ENCODE assay signal across 10 cellular contexts in genomic region chr2:89833116-89833779, GRCh38.
DNase-seq lines count a peak whose midpoint lies in the region; ATAC-seq and TF ChIP-seq lines count a peak whose summit lies in the region.
"Had no signal": no experiment of that assay in that cellular context is flagged by ENCODE, and none has a peak within 500 bp of the region (broad histone marks: within the 10 kb centered on the region; RNA-seq: fewer than 3 reads in every experiment).

No MANE protein-coding gene starts in this region.

- no peaks in the 10 kb centered on the region for H3K4me1 Mint-ChIP-seq in endothelial cell (ENCODE audit: unreplicated experiment)
- H3K4me1 Mint-ChIP-seq in endodermal cell: no peaks in the 10 kb centered on the region

- peaks cover 40% of the 10 kb centered on the region for H3K9me3 Mint-ChIP-seq in endothelial cell (ENCODE audit: unreplicated experiment)
- no peaks in the 10 kb centered on the region for H3K9me3 Mint-ChIP-seq in endodermal cell

- no peak overlapping the region for H2AFZ ChIP-seq in mammary epithelial cell (ENCODE audit: low read depth, low read length)

- BruUV-seq in mammary epithelial cell (replicated peaks; lab: Mats Ljungman, UMichigan): no TSS peak

- H3K27me3 Mint-ChIP-seq in endothelial cell (ENCODE audit: unreplicated experiment) (peaks cover 21% of the 10 kb centered on the region), endodermal cell (ENCODE audit: insufficient read depth) (peaks cover 2% of the 10 kb centered on the region)

- no peaks in the 10 kb centered on the region for H4K20me1 ChIP-seq in mammary epithelial cell (ENCODE audit: insufficient read depth, low read length)

- H3K4me2 ChIP-seq in mammary epithelial cell (ENCODE audit: insufficient read depth, low read depth, low read length): no peak overlapping the region

- H3K9me3 ChIP-seq in mammary epithelial cell (replicated peaks; ENCODE audit: insufficient read depth, low read length): no peaks in the 10 kb centered on the region
- peaks cover 23 to 32% of the 10 kb centered on the region in 2 donors for H3K9me3 ChIP-seq in breast epithelium
- H3K9me3 ChIP-seq in thoracic aorta: peaks cover 7% of the 10 kb centered on the region
- no peaks in the 10 kb centered on the region for H3K9me3 ChIP-seq in endodermal cell (ENCODE audit: control insufficient read depth, low read length)

- in situ Hi-C loops in mammary epithelial cell (cut with MboI; ENCODE audit: low sequenced_read_pairs in 2 of 2): no loop called here

- H3K4me3 Mint-ChIP-seq in endothelial cell (ENCODE audit: unreplicated experiment): peak overlapping the region; percentile 0
- no peak overlapping the region for H3K4me3 Mint-ChIP-seq in endodermal cell

- H3K4me1 ChIP-seq in mammary epithelial cell (ENCODE audit: insufficient read depth, low read length) (no peaks in the 10 kb centered on the region), breast epithelium (no peaks in the 10 kb centered on the region), thoracic aorta (ENCODE audit: control insufficient read depth in 1 of 2, low read depth in 2 of 2) (no peaks in the 10 kb centered on the region), endodermal cell (ENCODE audit: control insufficient read depth, insufficient read depth, low read length) (no peaks in the 10 kb centered on the region)
- H3K4me1 ChIP-seq: SJCRH30 had no signal

- no peaks in the 10 kb centered on the region for H3K79me2 ChIP-seq in mammary epithelial cell (ENCODE audit: insufficient read depth, low read length)

- H3K36me3 ChIP-seq in mammary epithelial cell (ENCODE audit: insufficient read depth, low read length): no peaks in the 10 kb centered on the region
- no peaks in the 10 kb centered on the region for H3K36me3 ChIP-seq in breast epithelium
- H3K36me3 ChIP-seq in thoracic aorta: no peaks in the 10 kb centered on the region
- no peaks in the 10 kb centered on the region for H3K36me3 ChIP-seq in endodermal cell (ENCODE audit: control insufficient read depth, insufficient read depth, low read length)
- H3K36me3 ChIP-seq: SJCRH30 had no signal

- no peak overlapping the region for H3K27ac ChIP-seq in mammary epithelial cell (ENCODE audit: insufficient read depth, low read depth, low read length)
- H3K27ac ChIP-seq in breast epithelium: no peak overlapping the region
- H3K27ac ChIP-seq in thoracic aorta: no peak overlapping the region
- no peak overlapping the region for H3K27ac ChIP-seq in endodermal cell (ENCODE audit: low read depth, low read length)
- H3K27ac ChIP-seq: SJCRH30 had no signal

- H3K36me3 Mint-ChIP-seq in endothelial cell (ENCODE audit: low read depth, unreplicated experiment): peaks cover 26% of the 10 kb centered on the region
- peaks cover 30% of the 10 kb centered on the region for H3K36me3 Mint-ChIP-seq in endodermal cell (ENCODE audit: low read depth)

- H3K9ac ChIP-seq in mammary epithelial cell (ENCODE audit: insufficient read depth, low read length): no peak overlapping the region
- H3K9ac ChIP-seq in endodermal cell (ENCODE audit: extremely low read depth, low read length, poor library complexity, severe bottlenecking): no peak overlapping the region

- DNase-seq in mammary epithelial cell (peak; percentile 39), breast epithelium (ENCODE audit: low spot score in 2 of 2) (no peak), endothelial cell (ENCODE audit: low spot score) (no peak), thoracic aorta (ENCODE audit: low spot score) (no peak), globus pallidus (ENCODE audit: low spot score) (no peak), endodermal cell (no peak)
- DNase-seq in effector CD8-positive, alpha-beta T cell (lab: John Stamatoyannopoulos, UW): no peak
- DNase-seq: activated T-cell treated with anti-CD3 and anti-CD28 coated beads, Interleukin-2, amount 50 U/mL, for 1 hour; SJCRH30 had no signal

- WGBS in mammary epithelial cell (ENCODE audit: low coverage, missing lambda C conversion rate): 56% methylated on average over 12 of the region's 12 CpGs
- 67 to 73% methylated on average over 12 of the region's 12 CpGs for WGBS in endodermal cell (ENCODE audit: insufficient coverage in 1 of 2, insufficient read length in 1 of 2), 2 experiments

- peak overlapping the region; percentile 0 for H3K27ac Mint-ChIP-seq in endothelial cell (ENCODE audit: unreplicated experiment)
- H3K27ac Mint-ChIP-seq in endodermal cell: no peak overlapping the region

- no peaks in the 10 kb centered on the region for H3K27me3 ChIP-seq in mammary epithelial cell (ENCODE audit: insufficient read depth, low read length)
- H3K27me3 ChIP-seq in breast epithelium: no peaks in the 10 kb centered on the region
- H3K27me3 ChIP-seq in thoracic aorta (replicated peaks; ENCODE audit: insufficient read depth): no peaks in the 10 kb centered on the region
- H3K27me3 ChIP-seq in endodermal cell (ENCODE audit: control insufficient read depth, insufficient read depth, low read length, poor library complexity, severe bottlenecking): no peaks in the 10 kb centered on the region
- H3K27me3 ChIP-seq: SJCRH30 had no signal

- CTCF ChIA-PET in mammary epithelial cell (lab: Charles Lee; ENCODE audit: low non-redundant PET): no interaction called here

- H3K4me3 ChIP-seq in mammary epithelial cell (replicated peaks in 1 of 3; ENCODE audit: insufficient read depth in 1 of 3, low read depth in 2 of 3, low read length in 3 of 3) (no peak overlapping the region), breast epithelium (no peak overlapping the region), thoracic aorta (no peak overlapping the region), endodermal cell (ENCODE audit: low read length) (no peak overlapping the region)
- H3K4me3 ChIP-seq: SJCRH30 had no signal

- TF ChIP-seq CTCF in mammary epithelial cell (conservative IDR thresholded peaks at IDR 0.05 in 1 of 2, IDR thresholded peaks at IDR 0.05 in 1 of 2; ENCODE audit: extremely low read depth in 1 of 2, insufficient read depth in 1 of 2, low read depth in 1 of 2, low read length in 2 of 2) (no peak), breast epithelium (IDR thresholded peaks at IDR 0.05) (no peak), endothelial cell (IDR thresholded peaks at IDR 0.05; ENCODE audit: unreplicated experiment) (no peak), thoracic aorta (IDR thresholded peaks at IDR 0.05) (no peak), endodermal cell (conservative IDR thresholded peaks at IDR 0.05) (no peak)

- ATAC-seq in HG03045 (IDR thresholded peaks at IDR 0.05; ENCODE audit: unreplicated experiment) (peak; percentile 57), thoracic aorta (ENCODE audit: insufficient number of reproducible peaks, low FRiP score, low read depth) (peak; percentile 74)

- TF ChIP-seq POLR2A in breast epithelium (IDR thresholded peaks at IDR 0.05): no peak

- dilution Hi-C loops in mammary epithelial cell (cut with HindIII; ENCODE audit: low sequenced_read_pairs): no loop called here

- intact Hi-C loops in mammary epithelial cell (cut with micrococcal nuclease) (no loop called here), breast epithelium (cut with DNase I; ENCODE audit: low total_unique reads) (no loop called here)
